In genomic region chr4:146443525-146443924, GRCh38 we compare ENCODE assay signal across 33 cellular contexts.
"Had no signal": no experiment of that assay in that cellular context is flagged by ENCODE, and none has a peak within 500 bp of the region (broad histone marks: within the 10 kb centered on the region; RNA-seq: fewer than 3 reads in every experiment).

No MANE protein-coding gene starts in this region.

- H3K4me3 ChIP-seq: cardiac muscle cell, coronary artery, MG63, PC-9 had no signal

- H2AFZ ChIP-seq: PC-9 had no signal

- H3K27ac ChIP-seq: cardiac muscle cell, coronary artery, PC-9, RWPE1 had no signal

- DNase-seq: activated CD4-positive, alpha-beta memory T cell treated with anti-CD3 and anti-CD28 coated beads for 36 hours; activated CD4-positive, alpha-beta T cell treated with anti-CD3 and anti-CD28 coated beads for 36 hours; activated CD4-positive, alpha-beta T cell treated with anti-CD3 and anti-CD28 coated beads, Interleukin-2, amount 10 ng/mL, durations not matched to agents 7 days and 5 days; activated CD8-positive, alpha-beta memory T cell treated with anti-CD3 and anti-CD28 coated beads, Interleukin-2, amount 50 U/mL, for 4 hours; activated naive CD4-positive, alpha-beta T cell treated with anti-CD3 and anti-CD28 coated beads, Interleukin-2, amount 10 ng/mL, durations not matched to agents 7 days and 5 days; activated T-cell treated with anti-CD3 and anti-CD28 coated beads for 4 hours; activated T-cell treated with anti-CD3 and anti-CD28 coated beads, Interleukin-2, amount 50 U/mL, for 4 hours; amniotic stem cell; aorta; Kasumi-1; KG1; MG63; NCI-H1048; NCI-H1105 treated with DMSO at 0.1 percent for 48 hours; NCI-H1436 treated with DMSO at 0.1 percent for 48 hours; NCI-H1694 treated with DMSO at 0.1 percent for 48 hours; NCI-H2029; NCI-H510A; NCI-H526; NCI-H748 treated with DMSO at 0.1 percent for 48 hours; NK-92 treated with Interleukin-12 subunit alpha and Interleukin-12 subunit beta, amount 100 ng/mL, for 24 hours; PC-9; SIG-M5; SW 1271; T-helper 1 cell; T-helper 2 cell; T-helper 9 cell had no signal

- H3K4me2 ChIP-seq: PC-9 had no signal

- H3K36me3 ChIP-seq: cardiac muscle cell, MG63 had no signal

- H3K27me3 ChIP-seq: cardiac muscle cell, MG63 had no signal

- H3K9me3 ChIP-seq: MG63 had no signal

- ATAC-seq: activated CD4-positive, alpha-beta T cell treated with anti-CD3 and anti-CD28 coated beads for 36 hours; activated CD4-positive, CD25-positive, alpha-beta regulatory T cell treated with anti-CD3 and anti-CD28 coated beads, Interleukin-2, amount 50 U/mL, for 24 hours; activated T-cell treated with anti-CD3 and anti-CD28 coated beads, Interleukin-2, amount 50 U/mL, for 4 hours; Right ventricle myocardium inferior; WTC11 had no signal
